Comparison of ENCODE assay signal across 13 cellular contexts in genomic region chr5:157520911-157521703, GRCh38. TPM values are rescaled to one million over a fixed set of nuclear protein-coding genes. Genes with fewer than 3 reads are reported as not detected.
A peak's percentile ranks its signal among the peaks of the same experiment; 100 is the strongest.
DNase-seq lines count a peak whose midpoint lies in the region; ATAC-seq and TF ChIP-seq lines count a peak whose summit lies in the region.
"Had no signal": no experiment of that assay in that cellular context is flagged by ENCODE, and none has a peak within 500 bp of the region (broad histone marks: within the 10 kb centered on the region; RNA-seq: fewer than 3 reads in every experiment).

No MANE protein-coding gene starts in this region.

- peaks cover 8 to 13% of the 10 kb centered on the region in 2 donors for H3K4me1 ChIP-seq in thyroid gland
- H3K4me1 ChIP-seq in HAP-1: no peaks in the 10 kb centered on the region
- H3K4me1 ChIP-seq: prostate gland had no signal

- no peak for TF ChIP-seq CTCF in thyroid gland (IDR thresholded peaks at IDR 0.05)

- peaks cover 67% of the 10 kb centered on the region for H3K36me3 Mint-ChIP-seq in T-helper 1 cell treated with Interleukin-12 subunit alpha and Interleukin-12 subunit beta and Interleukin-4 antibody, amounts not matched to agents 30 μg/mL and 1 μg/mL, for 36 hours (ENCODE audit: low read depth)

- DNase-seq in T-helper 1 cell (no peak), cerebellar cortex (ENCODE audit: low spot score) (peak; percentile 76), iris pigment epithelial cell (ENCODE audit: low read depth) (peak; percentile 81), thyroid gland (peak; percentile 21 to 24), HAP-1 (ENCODE audit: low spot score in 2 of 2) (no peak), NCI-H1436 (lab: John Stamatoyannopoulos, UW) (no peak)
- DNase-seq in stimulated activated naive CD8-positive, alpha-beta T cell treated with anti-CD3 and anti-CD28 coated beads, Interleukin-15, Interleukin-2, amounts not matched to agents 100 U/mL and 50 U/mL, for 24 hours: no peak
- DNase-seq: 8988T; activated CD4-positive, alpha-beta T cell treated with anti-CD3 and anti-CD28 coated beads, Interleukin-2, amount 50 U/mL, for 1 hour; OCI-M1 had no signal

- H3K27me3 ChIP-seq in thyroid gland (no peaks in the 10 kb centered on the region), HAP-1 (ENCODE audit: low read depth) (no peaks in the 10 kb centered on the region)

- in situ Hi-C loops in HAP-1 (cut with MboI; ENCODE audit: low sequenced_read_pairs): no loop called here

- ATAC-seq in stimulated activated naive CD8-positive, alpha-beta T cell treated with anti-CD3 and anti-CD28 coated beads, Interleukin-15, Interleukin-2, amounts not matched to agents 100 U/mL and 50 U/mL, for 24 hours: no peak

- intact Hi-C loops in thyroid gland (cut with DNase I): no loop called here

- no peaks in the 10 kb centered on the region for H3K9me3 Mint-ChIP-seq in T-helper 1 cell treated with Interleukin-12 subunit alpha and Interleukin-12 subunit beta and Interleukin-4 antibody, amounts not matched to agents 30 μg/mL and 1 μg/mL, for 36 hours
- H3K9me3 Mint-ChIP-seq: brain had no signal

- H3K36me3 ChIP-seq in thyroid gland: no peaks in the 10 kb centered on the region
- H3K36me3 ChIP-seq in HAP-1 (replicated peaks): no peaks in the 10 kb centered on the region
- H3K36me3 ChIP-seq: prostate gland had no signal

- peak overlapping the region; percentile 15 for H3K27ac Mint-ChIP-seq in T-helper 1 cell treated with Interleukin-12 subunit alpha and Interleukin-12 subunit beta and Interleukin-4 antibody, amounts not matched to agents 30 μg/mL and 1 μg/mL, for 36 hours

- no peak overlapping the region for H3K27ac ChIP-seq in thyroid gland
- H3K27ac ChIP-seq: prostate gland had no signal

- H3K4me1 Mint-ChIP-seq in T-helper 1 cell treated with Interleukin-12 subunit alpha and Interleukin-12 subunit beta and Interleukin-4 antibody, amounts not matched to agents 30 μg/mL and 1 μg/mL, for 36 hours (ENCODE audit: low read depth): peaks cover 57% of the 10 kb centered on the region

- 88 to 92% methylated on average over 8 to 9 of the region's 9 CpGs for WGBS in thyroid gland, 2 donors

- H3K4me3 Mint-ChIP-seq in T-helper 1 cell treated with Interleukin-12 subunit alpha and Interleukin-12 subunit beta and Interleukin-4 antibody, amounts not matched to agents 30 μg/mL and 1 μg/mL, for 36 hours: peak overlapping the region; percentile 25
- H3K4me3 Mint-ChIP-seq: brain had no signal

- no peak for TF ChIP-seq POLR2A in thyroid gland (IDR thresholded peaks at IDR 0.05)

- H3K4me3 ChIP-seq in thyroid gland (replicated peaks in 1 of 3): no peak overlapping the region
- H3K4me3 ChIP-seq in HAP-1: no peak overlapping the region
- H3K4me3 ChIP-seq: prostate gland had no signal

- H3K9me3 ChIP-seq in thyroid gland (no peaks in the 10 kb centered on the region), HAP-1 (no peaks in the 10 kb centered on the region)
- H3K9me3 ChIP-seq: prostate gland had no signal

- no peaks in the 10 kb centered on the region for H3K27me3 Mint-ChIP-seq in T-helper 1 cell treated with Interleukin-12 subunit alpha and Interleukin-12 subunit beta and Interleukin-4 antibody, amounts not matched to agents 30 μg/mL and 1 μg/mL, for 36 hours (ENCODE audit: low read depth)

RNA-seq across cellular contexts. Expression of gene ADAM19, which starts 54.5 kb away (rescaled TPM):
- total RNA-seq in thyroid gland: 10 to 100 TPM in 2 of 4 donors, 1 to 10 TPM in 2; 6.4 to 15.2 (median 10.0) TPM

Comparison
In these comparisons a context has a peak if more than half of its experiments do, and no peak if none do; other contexts are left out.
1. DNase-seq: peak in cerebellar cortex (single experiment), iris pigment epithelial cell (single experiment) and thyroid gland (2 of 2); none in T-helper 1 cell (0 of 5), HAP-1 (0 of 2), NCI-H1436 (single experiment) and stimulated activated naive CD8-positive, alpha-beta T cell treated with anti-CD3 and anti-CD28 coated beads, Interleukin-15, Interleukin-2, amounts not matched to agents 100 U/mL and 50 U/mL, for 24 hours (single experiment).